In genomic region chr22:36979016-36979415, GRCh38 we compare ENCODE assay signal across 31 cellular contexts.
"Had no signal": no experiment of that assay in that cellular context is flagged by ENCODE, and none has a peak within 500 bp of the region (broad histone marks: within the 10 kb centered on the region; RNA-seq: fewer than 3 reads in every experiment).

No MANE protein-coding gene starts in this region.

- H3K27ac ChIP-seq: PC-9, RWPE1, SJCRH30, SK-N-MC had no signal

- H3K4me3 ChIP-seq: MG63, PC-9, SJCRH30, SK-N-MC had no signal

- H2AFZ ChIP-seq: PC-9 had no signal

- DNase-seq: Kasumi-1, MG63, NCI-H1048, NCI-H1092 treated with DMSO at 0.1 percent for 48 hours, NCI-H1105 treated with DMSO at 0.1 percent for 48 hours, NCI-H1417, NCI-H1436, NCI-H146, NCI-H1694, NCI-H187, NCI-H1930, NCI-H2029 treated with DMSO at 0.1 percent for 48 hours, NCI-H2081 treated with DMSO at 0.1 percent for 48 hours, NCI-H2107, NCI-H2171, NCI-H226, NCI-H446 treated with DMSO at 0.1 percent for 48 hours, NCI-H510A, NCI-H524, NCI-H526, NCI-H69, NCI-H748 treated with DMSO at 0.1 percent for 48 hours, NCI-H82, PC-9, SHP77, SIG-M5, SJCRH30 had no signal

- H3K9me3 ChIP-seq: MG63, SJCRH30 had no signal

- H3K4me1 ChIP-seq: SJCRH30 had no signal

- H3K27me3 ChIP-seq: SJCRH30 had no signal

- H3K36me3 ChIP-seq: MG63, SJCRH30 had no signal

- ATAC-seq: Panc1, Right ventricle myocardium inferior had no signal
